11 cellular contexts compared by ENCODE assay signal in the genomic region with DNA sequence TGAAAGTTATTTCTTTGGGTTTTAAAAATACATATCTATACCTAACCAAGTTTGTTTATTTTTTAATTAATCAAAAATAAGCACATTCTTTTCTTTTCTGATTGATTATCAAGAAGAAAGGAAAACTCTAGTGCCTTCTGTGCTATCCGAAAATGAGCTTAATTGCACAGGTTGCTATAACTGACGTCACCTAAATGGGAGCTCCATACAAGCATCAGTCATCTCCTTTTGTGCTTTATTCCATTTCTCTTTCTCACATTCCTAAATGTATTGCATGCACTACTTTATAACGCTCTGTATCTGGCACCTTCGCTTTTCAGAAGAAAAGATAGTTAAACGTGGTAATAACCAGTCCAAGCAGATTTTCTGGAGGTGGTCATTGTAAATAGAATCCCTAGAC.
"Had no signal": no experiment of that assay in that cellular context is flagged by ENCODE, and none has a peak within 500 bp of the region (broad histone marks: within the 10 kb centered on the region; RNA-seq: fewer than 3 reads in every experiment).

No MANE protein-coding gene starts in this region.

- H3K4me1 Mint-ChIP-seq: GM23338, H9 had no signal

- H2AFZ ChIP-seq: GM23248, GM23338 had no signal

- H3K4me2 ChIP-seq: GM23338 had no signal

- H3K9me3 ChIP-seq: HAP-1 had no signal

- FAIRE-seq: H1, H54 had no signal

- H3K4me3 Mint-ChIP-seq: GM23338, H9, HFFc6 had no signal

- DNase-seq: GM23248, GOT3, H7, H9, HCEC 1CT, HFFc6 had no signal

- H3K9ac ChIP-seq: GM23248 had no signal

- H3K4me3 ChIP-seq: GM23248, GM23338, HAP-1 had no signal

- H3K27ac ChIP-seq: GM23248 had no signal

- H3K4me1 ChIP-seq: HAP-1 had no signal

- H3K27ac Mint-ChIP-seq: GM23338, H9, HFFc6 had no signal

- ATAC-seq: GM23338, HCT116 had no signal

- H3K36me3 ChIP-seq: HAP-1 had no signal
